ENCODE assay signal across 14 cellular contexts in the genomic region with DNA sequence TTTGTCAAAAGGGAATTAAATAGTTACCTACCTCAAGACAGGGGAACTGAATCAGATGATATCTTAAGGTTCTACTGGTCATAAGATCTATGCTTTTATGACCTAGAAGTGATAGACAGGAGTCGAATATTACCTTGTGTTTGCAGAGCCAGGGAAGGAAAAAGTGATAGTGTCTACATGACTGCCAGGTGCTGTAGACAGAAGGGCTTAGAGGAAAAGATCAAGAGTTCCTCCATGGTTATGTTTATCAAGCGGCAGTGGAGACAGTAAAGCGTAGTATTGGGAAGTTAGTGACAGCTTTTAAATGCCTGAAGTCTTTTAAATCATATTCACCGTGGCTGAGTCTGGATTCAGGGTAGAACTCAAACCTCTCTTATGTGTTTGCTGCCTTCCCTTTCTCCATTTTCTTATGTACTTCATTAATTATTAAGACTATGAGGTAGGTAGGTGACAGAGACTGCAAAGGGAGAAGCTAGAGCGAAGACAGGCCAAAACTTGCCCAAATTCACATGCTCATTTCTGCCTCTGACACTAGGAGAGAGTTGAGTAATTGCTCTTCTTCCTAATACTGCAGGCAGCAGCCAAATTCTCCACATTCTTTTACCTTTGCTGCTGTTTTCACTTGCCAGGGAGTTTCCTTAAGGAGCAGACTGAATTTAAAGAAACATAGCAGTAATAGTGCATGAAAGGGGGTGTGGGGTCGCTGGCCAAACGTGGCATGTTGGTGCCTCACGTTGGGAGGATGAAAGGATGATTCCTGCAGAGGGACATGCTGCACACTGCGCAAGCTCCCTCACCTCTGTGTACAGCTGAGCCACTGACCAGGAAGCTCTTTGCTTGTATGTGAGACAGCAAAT. TPM values are rescaled to one million over a fixed set of nuclear protein-coding genes. Genes with fewer than 3 reads are reported as not detected.
DNase-seq lines count a peak whose midpoint lies in the region; ATAC-seq, FAIRE-seq and TF ChIP-seq lines count a peak whose summit lies in the region.
"Had no signal": no experiment of that assay in that cellular context is flagged by ENCODE, and none has a peak within 500 bp of the region (broad histone marks: within the 10 kb centered on the region; RNA-seq: fewer than 3 reads in every experiment).

No MANE protein-coding gene starts in this region.

- H3K27ac Mint-ChIP-seq in GM23338 (peak overlapping the region; percentile 72), astrocyte (ENCODE audit: unreplicated experiment) (peak overlapping the region; percentile 77)
- H3K27ac Mint-ChIP-seq: activated naive CD8-positive, alpha-beta T cell treated with anti-CD3 and anti-CD28 coated beads, Interleukin-2, amount 10 ng/mL, durations not matched to agents 7 days and 5 days had no signal

- FAIRE-seq in astrocyte (lab: Jason Lieb, UNC) (peak; percentile 56), keratinocyte (lab: Jason Lieb, UNC) (peak; percentile 90)

- peak overlapping the region; percentile 14 for H3K9ac ChIP-seq in astrocyte (ENCODE audit: low read length)
- H3K9ac ChIP-seq in keratinocyte (ENCODE audit: control insufficient read depth, extremely low read depth, insufficient read depth, low read length): peak overlapping the region; percentile 47
- H3K9ac ChIP-seq in skeletal muscle satellite cell (ENCODE audit: low read depth, low read length): no peak overlapping the region

- H3K4me1 Mint-ChIP-seq in GM23338 (peaks cover 94% of the 10 kb centered on the region), astrocyte (ENCODE audit: low read depth, unreplicated experiment) (peaks cover 81% of the 10 kb centered on the region)
- H3K4me1 Mint-ChIP-seq: activated naive CD8-positive, alpha-beta T cell treated with anti-CD3 and anti-CD28 coated beads, Interleukin-2, amount 10 ng/mL, durations not matched to agents 7 days and 5 days had no signal

- no peak overlapping the region for H2AFZ ChIP-seq in GM23338
- no peak overlapping the region for H2AFZ ChIP-seq in astrocyte (ENCODE audit: low read depth, low read length)
- H2AFZ ChIP-seq in keratinocyte (ENCODE audit: control insufficient read depth, low read length): no peak overlapping the region

- DNase-seq in GM23338 (ENCODE audit: low spot score): peak; percentile 80
- DNase-seq in astrocyte (ENCODE audit: low read depth): no peak
- no peak for DNase-seq in keratinocyte (ENCODE audit: low read depth, low spot score)
- no peak for DNase-seq in H7
- DNase-seq: activated CD4-positive, alpha-beta T cell treated with anti-CD3 and anti-CD28 coated beads, Interleukin-2, amount 50 U/mL, for 1 hour; activated naive CD8-positive, alpha-beta T cell treated with anti-CD3 and anti-CD28 coated beads, Interleukin-2, amount 10 ng/mL, durations not matched to agents 7 days and 5 days; COR-L47; foreskin melanocyte; HCEC 1CT; NCI-H2171 had no signal

- H3K9me3 Mint-ChIP-seq in GM23338 (no peaks in the 10 kb centered on the region), astrocyte (ENCODE audit: unreplicated experiment) (no peaks in the 10 kb centered on the region)
- H3K9me3 Mint-ChIP-seq: activated naive CD8-positive, alpha-beta T cell treated with anti-CD3 and anti-CD28 coated beads, Interleukin-2, amount 10 ng/mL, durations not matched to agents 7 days and 5 days had no signal

- no peaks in the 10 kb centered on the region for H3K9me3 ChIP-seq in astrocyte (ENCODE audit: insufficient read depth, low read depth, low read length)
- no peaks in the 10 kb centered on the region for H3K9me3 ChIP-seq in keratinocyte (ENCODE audit: control insufficient read depth, low read depth, low read length)
- H3K9me3 ChIP-seq in skeletal muscle satellite cell (replicated peaks; ENCODE audit: low read length): no peaks in the 10 kb centered on the region

- H3K79me2 ChIP-seq in GM23338 (replicated peaks; ENCODE audit: insufficient read depth) (peaks cover 100% of the 10 kb centered on the region), astrocyte (ENCODE audit: insufficient read depth, low read length) (peaks cover 99% of the 10 kb centered on the region), keratinocyte (ENCODE audit: control insufficient read depth, insufficient read depth, low read length) (peaks cover 87% of the 10 kb centered on the region)

- H3K27me3 Mint-ChIP-seq in GM23338 (ENCODE audit: insufficient read depth, low read depth, poor library complexity): no peaks in the 10 kb centered on the region
- no peaks in the 10 kb centered on the region for H3K27me3 Mint-ChIP-seq in astrocyte (ENCODE audit: low read depth, unreplicated experiment)
- H3K27me3 Mint-ChIP-seq: activated naive CD8-positive, alpha-beta T cell treated with anti-CD3 and anti-CD28 coated beads, Interleukin-2, amount 10 ng/mL, durations not matched to agents 7 days and 5 days had no signal

- H3K4me3 Mint-ChIP-seq in GM23338 (peak overlapping the region; percentile 36), astrocyte (ENCODE audit: unreplicated experiment) (no peak overlapping the region)
- H3K4me3 Mint-ChIP-seq: activated naive CD8-positive, alpha-beta T cell treated with anti-CD3 and anti-CD28 coated beads, Interleukin-2, amount 10 ng/mL, durations not matched to agents 7 days and 5 days had no signal

- H3K36me3 Mint-ChIP-seq in GM23338 (ENCODE audit: low read depth): no peaks in the 10 kb centered on the region
- no peaks in the 10 kb centered on the region for H3K36me3 Mint-ChIP-seq in astrocyte (ENCODE audit: low read depth, unreplicated experiment)

- H3K9me1 ChIP-seq in keratinocyte (ENCODE audit: control insufficient read depth, extremely low read depth, insufficient read depth, low read length): no peaks in the 10 kb centered on the region

- H3K4me3 ChIP-seq in GM23338 (peak overlapping the region; percentile 8), astrocyte (ENCODE audit: insufficient read depth, low read depth, low read length) (no peak overlapping the region), keratinocyte (ENCODE audit: control insufficient read depth in 2 of 3, extremely low read depth in 1 of 3, insufficient read depth in 2 of 3, low read depth in 1 of 3, low read length in 3 of 3) (peak overlapping the region; percentile 27 to 61 (median 43)), skeletal muscle satellite cell (ENCODE audit: low read length) (no peak overlapping the region), H7 (ENCODE audit: insufficient read depth, low read depth, low read length) (no peak overlapping the region)

- no peaks in the 10 kb centered on the region for H3F3A ChIP-seq in GM23338 (replicated peaks; ENCODE audit: low read depth)

- dilution Hi-C loops in keratinocyte (cut with MboI; ENCODE audit: extremely low pct_ligation_motif_present, low sequenced_read_pairs): no loop called here

- no peaks in the 10 kb centered on the region for H3K9me2 ChIP-seq in GM23338 (ENCODE audit: insufficient read depth)

- H3K36me3 ChIP-seq in GM23338 (ENCODE audit: insufficient read depth): no peaks in the 10 kb centered on the region
- no peaks in the 10 kb centered on the region for H3K36me3 ChIP-seq in astrocyte (ENCODE audit: insufficient read depth, low read length)
- peaks cover 0 to 2% of the 10 kb centered on the region in 2 experiments for H3K36me3 ChIP-seq in keratinocyte (ENCODE audit: control insufficient read depth in 2 of 2, extremely low read depth in 1 of 2, insufficient read depth in 2 of 2, low read length in 2 of 2)
- H3K36me3 ChIP-seq in skeletal muscle satellite cell (ENCODE audit: insufficient read depth, low read length): peaks cover 39% of the 10 kb centered on the region
- no peaks in the 10 kb centered on the region for H3K36me3 ChIP-seq in H7 (replicated peaks; ENCODE audit: control insufficient read depth, insufficient read depth, low read length)

- H3K27me3 ChIP-seq in GM23338 (ENCODE audit: insufficient read depth): no peaks in the 10 kb centered on the region
- no peaks in the 10 kb centered on the region for H3K27me3 ChIP-seq in astrocyte (ENCODE audit: insufficient read depth, low read length)
- H3K27me3 ChIP-seq in keratinocyte (ENCODE audit: control insufficient read depth, extremely low read depth, insufficient read depth, low read length): no peaks in the 10 kb centered on the region
- no peaks in the 10 kb centered on the region for H3K27me3 ChIP-seq in skeletal muscle satellite cell (ENCODE audit: control insufficient read depth, insufficient read depth, low read length)
- no peaks in the 10 kb centered on the region for H3K27me3 ChIP-seq in H7 (ENCODE audit: control insufficient read depth, insufficient read depth, low read length)

- H3K27ac ChIP-seq in GM23338 (ENCODE audit: low read depth) (peak overlapping the region; percentile 56), astrocyte (ENCODE audit: low read depth, low read length) (peak overlapping the region; percentile 35), keratinocyte (ENCODE audit: control insufficient read depth, insufficient read depth, low read length) (peak overlapping the region; percentile 74)

- H3K4me1 ChIP-seq in GM23338 (ENCODE audit: insufficient read depth) (peaks cover 83% of the 10 kb centered on the region), astrocyte (ENCODE audit: insufficient read depth, low read length) (peaks cover 73% of the 10 kb centered on the region), keratinocyte (ENCODE audit: control insufficient read depth, extremely low read depth, insufficient read depth, low read length) (peaks cover 95% of the 10 kb centered on the region), skeletal muscle satellite cell (ENCODE audit: control insufficient read depth, insufficient read depth, low read length) (peaks cover 78% of the 10 kb centered on the region)

- H3K4me2 ChIP-seq in GM23338: peak overlapping the region; percentile 61
- peak overlapping the region; percentile 57 for H3K4me2 ChIP-seq in astrocyte (ENCODE audit: low read length)
- peak overlapping the region; percentile 67 for H3K4me2 ChIP-seq in keratinocyte (ENCODE audit: control insufficient read depth, extremely low read depth, insufficient read depth, low read depth, low read length)
- peak overlapping the region; percentile 35 for H3K4me2 ChIP-seq in skeletal muscle satellite cell (ENCODE audit: low read length)

- ATAC-seq in GM23338: peak; percentile 58
- ATAC-seq in HG02884 (IDR thresholded peaks at IDR 0.05; ENCODE audit: unreplicated experiment): no peak
- ATAC-seq in GM21576 (IDR thresholded peaks at IDR 0.05; ENCODE audit: unreplicated experiment): no peak
- ATAC-seq in GM18502 (IDR thresholded peaks at IDR 0.05; ENCODE audit: poor library complexity, unreplicated experiment): no peak

- no peak for TF ChIP-seq CTCF in GM23338 (conservative IDR thresholded peaks at IDR 0.05; ENCODE audit: low read depth in 2 of 2)
- no peak for TF ChIP-seq CTCF in astrocyte (IDR thresholded peaks at IDR 0.05; ENCODE audit: insufficient read depth, low read depth, low read length)
- TF ChIP-seq CTCF in keratinocyte (optimal IDR thresholded peaks at IDR 0.05 in 1 of 3, IDR thresholded peaks at IDR 0.05 in 1 of 3, conservative IDR thresholded peaks at IDR 0.05 in 1 of 3; ENCODE audit: extremely low read depth in 1 of 3, insufficient read depth in 2 of 3, low read length in 3 of 3): no peak

- H4K20me1 ChIP-seq in GM23338 (replicated peaks; ENCODE audit: insufficient read depth) (no peaks in the 10 kb centered on the region), astrocyte (ENCODE audit: insufficient read depth, low read length) (peaks cover 70% of the 10 kb centered on the region), keratinocyte (ENCODE audit: control insufficient read depth, extremely low read depth, insufficient read depth, low read length) (no peaks in the 10 kb centered on the region)

RNA-seq across cellular contexts. Expression of a gene that starts 12.1 kb away (rescaled TPM):
- 30.9 and 36.4 TPM in 2 replicates for total RNA-seq in GM23338 (2014; rRNA removed; shearing (Covaris generic))
- 10.5 and 11.3 TPM in 2 replicates for polyA plus RNA-seq in GM23338 (2016; fragmentation: Nextera tagmentation; extraction: Ambion mirVana)
- total RNA-seq in astrocyte: 138 and 180 TPM in 2 replicates
- polyA plus RNA-seq in keratinocyte: 98.3 to 136 TPM (median 116 TPM) in 3 replicates
- 32.2 TPM for polyA plus RNA-seq in keratinocyte (2011; ENCODE audit: low read depth)
- polyA plus RNA-seq in keratinocyte (2011; cell fraction: cytosol; rRNA removed): 54.2 and 69.7 TPM in 2 replicates
- 316 and 318 TPM in 2 replicates for polyA plus RNA-seq in keratinocyte (2011; cell fraction: nucleus; rRNA removed)
- 51.3 and 110 TPM in 2 replicates for polyA plus RNA-seq in keratinocyte (2012; ENCODE audit: low replicate concordance)
- 353 to 631 TPM (median 519 TPM) in 3 replicates for polyA minus RNA-seq in keratinocyte
- 371 TPM for polyA minus RNA-seq in keratinocyte (2011; cell fraction: cytosol; rRNA and poly(A)+ RNA removed)
- polyA minus RNA-seq in keratinocyte (2011; cell fraction: nucleus; rRNA and poly(A)+ RNA removed): 966 and 975 TPM in 2 replicates
- 101 and 124 TPM in 2 replicates for total RNA-seq in skeletal muscle satellite cell (2012; rRNA removed)
- 19.0 and 21.4 TPM in 2 replicates for total RNA-seq in H7 (2014; rRNA removed; shearing (Covaris generic))

Comparison
In these comparisons a context has a peak if more than half of its experiments do, and no peak if none do; other contexts are left out.
1. H3K4me3 ChIP-seq: peak in GM23338 (single experiment) and keratinocyte (3 of 3); none in astrocyte (single experiment), skeletal muscle satellite cell (single experiment) and H7 (single experiment).
2. Peak in every context shown above with its lines, with median percentiles within 50 percentile points of each other: H3K27ac ChIP-seq and H3K4me2 ChIP-seq.